1 cellular context compared by ENCODE assay signal in genomic region chr7:134645935-134646334, GRCh38.
TF ChIP-seq lines count a peak whose summit lies in the region.

No MANE protein-coding gene starts in this region.

TF ChIP-seq in GM23338, 12 proteins besides CTCF, POLR2A, EP300 and RAD21 (continued from another document):
- TF ChIP-seq EZH2 (IDR thresholded peaks at IDR 0.05; ENCODE audit: low read depth, unreplicated experiment) (no peak), NANOG (IDR thresholded peaks at IDR 0.05; ENCODE audit: borderline replicate concordance) (no peak), ZNF331 (CRISPR knock-in tag; IDR thresholded peaks at IDR 0.05; ENCODE audit: low read depth) (no peak), POLR2AphosphoS5 (IDR thresholded peaks at IDR 0.05; ENCODE audit: low read depth) (no peak), ETS1 (IDR thresholded peaks at IDR 0.05) (no peak), ZNF114 (CRISPR knock-in tag; IDR thresholded peaks at IDR 0.05) (no peak), STAT1 (IDR thresholded peaks at IDR 0.05; ENCODE audit: unreplicated experiment) (no peak), EZH2phosphoT487 (IDR thresholded peaks at IDR 0.05; ENCODE audit: unreplicated experiment) (no peak), REST (IDR thresholded peaks at IDR 0.05; ENCODE audit: unreplicated experiment) (no peak)
